8 cellular contexts compared by ENCODE assay signal in the genomic region with DNA sequence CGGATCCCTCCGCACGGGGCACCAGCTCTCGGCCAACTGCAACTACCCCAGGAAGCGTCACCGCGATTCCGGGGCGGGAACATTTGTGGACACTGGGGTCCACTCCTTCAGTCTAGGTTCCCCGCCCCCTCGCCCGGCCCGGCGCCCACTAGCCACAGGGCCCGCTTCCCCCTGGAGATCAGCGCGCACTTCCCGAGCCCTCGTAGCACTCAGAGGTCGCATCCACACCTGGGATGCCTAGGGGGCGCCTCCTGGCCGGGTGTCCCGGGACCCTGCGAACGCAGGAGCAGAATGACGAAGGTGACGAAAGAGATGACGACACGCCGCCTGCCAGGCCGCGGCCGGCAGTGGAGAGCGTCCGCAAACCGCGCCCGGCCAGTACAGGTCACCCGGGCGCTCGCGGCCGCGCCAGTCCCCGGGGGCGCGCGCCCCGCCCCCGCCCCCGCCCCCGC. TPM values are rescaled to one million over a fixed set of nuclear protein-coding genes. Genes with fewer than 3 reads are reported as not detected.
DNase-seq lines count a peak whose midpoint lies in the region; ATAC-seq, FAIRE-seq and TF ChIP-seq lines count a peak whose summit lies in the region.

No MANE protein-coding gene starts in this region.

- FAIRE-seq in H1 (lab: Jason Lieb, UNC), result no peak

- no peak overlapping the region for H3K4ac ChIP-seq in H1 (replicated peaks; ENCODE audit: insufficient read length, low read depth, low read length)

- H4K91ac ChIP-seq in H1 (replicated peaks; ENCODE audit: insufficient read length, low read length), result no peak overlapping the region

- H3K14ac ChIP-seq in H1 (ENCODE audit: insufficient read length), result no peak overlapping the region

- H3K27me3 ChIP-seq in H1 (replicated peaks in 1 of 4; ENCODE audit: control insufficient read depth in 3 of 4, extremely low read depth in 1 of 4, insufficient read depth in 3 of 4, low read length in 3 of 4), result no peaks in the 10 kb centered on the region

- peak overlapping the region in 3 of 4 experiments; percentile 26 to 67 (median 54); a peak in 5 of 7 replicates for H3K9ac ChIP-seq in H1 (replicated peaks in 1 of 4; ENCODE audit: extremely low read depth in 1 of 4, low read depth in 3 of 4, low read length in 3 of 4)

- TF ChIP-seq POLR2A in H1 (IDR thresholded peaks at IDR 0.05; ENCODE audit: control extremely low read depth in 1 of 2, low read depth in 2 of 2, low read length in 2 of 2), result peak in 1 of 2 experiments; percentile 67; a peak in 1 of 3 replicates

- H4K8ac ChIP-seq in H1 (ENCODE audit: extremely low read depth, insufficient read depth, low read length), result peak overlapping the region; percentile 95; the same call in 1 of the 2 replicates

- CTCF ChIA-PET in H1 (lab: Charles Lee; ENCODE audit: partially characterized antibody), result interaction anchor here (0.9 to 1.0 kb wide), 2 partner anchors 277 to 368 kb away, joined by 3 read pairs; no protein-coding TSS in a partner anchor

- TF ChIP-seq EP300 in H1 (IDR thresholded peaks at IDR 0.05; ENCODE audit: borderline replicate concordance in 1 of 2, low read depth in 2 of 2, low read length in 2 of 2), result peak in 1 of 2 experiments; percentile 56; a peak in 1 of 3 replicates

- no peak overlapping the region for H2BK12ac ChIP-seq in H1 (ENCODE audit: low read depth, low read length)

- peak overlapping the region; percentile 63 for H3K18ac ChIP-seq in H1 (ENCODE audit: extremely low read depth, low read length)

- H3K27ac ChIP-seq in H1 (ENCODE audit: low read depth, low read length), result no peak overlapping the region

- H3K56ac ChIP-seq in H1 (replicated peaks; ENCODE audit: insufficient read length, low read depth, low read length), result peak overlapping the region; percentile 16

- peak overlapping the region; percentile 33; the same call in 1 of the 2 replicates for H2BK15ac ChIP-seq in H1 (ENCODE audit: low read length)

- no peak overlapping the region for H2BK120ac ChIP-seq in H1 (replicated peaks; ENCODE audit: low read depth, low read length)

- no peak overlapping the region for H3K23ac ChIP-seq in H1 (ENCODE audit: insufficient read length)

- H3K79me1 ChIP-seq in H1 (ENCODE audit: low read depth, low read length), result 0 out of 2 replicates have a peak, but pooled peaks cover 2% of the 10 kb centered on the region

- H3K9me3 ChIP-seq in H1 (ENCODE audit: insufficient read depth in 2 of 2, low read depth in 1 of 2, low read length in 1 of 2), result no peaks in the 10 kb centered on the region

- H3K23me2 ChIP-seq in H1 (ENCODE audit: low read depth, low read length), result peaks cover 8% of the 10 kb centered on the region

- peaks cover 0 to 17% of the 10 kb centered on the region in 2 experiments; a peak in 2 of 4 replicates for H3K79me2 ChIP-seq in H1 (ENCODE audit: control insufficient read depth in 1 of 2, insufficient read depth in 2 of 2, low read length in 2 of 2)

- TF ChIP-seq CTCF in AG10803 (conservative IDR thresholded peaks at IDR 0.05; ENCODE audit: low read length) (no peak; the same call in 1 of the 2 replicates), H1 (IDR thresholded peaks at IDR 0.05; ENCODE audit: control extremely low read depth in 1 of 3, insufficient read depth in 1 of 3, low read depth in 1 of 3, low read length in 3 of 3) (peak; percentile 20 to 29 (median 23); a peak in 3 of 4 replicates)

- WGBS in H1 (ENCODE audit: extremely low coverage in 1 of 2, insufficient coverage in 1 of 2, insufficient read length in 1 of 2, insufficient replicate concordance in 2 of 2, low coverage in 1 of 2, low lambda C conversion rate in 2 of 2, missing lambda C conversion rate in 1 of 2), 2 experiments, result 3% methylated on average over 20 of the region's 52 CpGs; no CpG with 5 or more reads in 1 of the 2 experiments

- peak; percentile 90 for DNase-seq in AG10803 (ENCODE audit: low read depth)
- DNase-seq in NCI-H526 (lab: John Stamatoyannopoulos, UW), result peak; percentile 78 to 92
- DNase-seq in activated CD8-positive, alpha-beta memory T cell treated with anti-CD3 and anti-CD28 coated beads for 48 hours (ENCODE audit: low read depth in 2 of 3, low spot score in 2 of 3), result peak; percentile 38 to 49 (median 45)
- peak; percentile 61 to 87 for DNase-seq in H1 (ENCODE audit: low read depth in 1 of 2, low spot score in 2 of 2)
- peak; percentile 95 for DNase-seq in mesenteric fat pad (ENCODE audit: low spot score)
- DNase-seq in stimulated activated CD8-positive, alpha-beta memory T cell treated with anti-CD3 and anti-CD28 coated beads, Interleukin-15, amount 100 ng/mL, for 1 hour (ENCODE audit: low read depth), result peak; percentile 42

- H4K5ac ChIP-seq in H1 (ENCODE audit: insufficient read length, low read depth, low read length), result peak overlapping the region; percentile 9

- H2BK20ac ChIP-seq in H1 (ENCODE audit: low read length), result no peak overlapping the region

- peak overlapping the region; percentile 31 for H2BK5ac ChIP-seq in H1 (ENCODE audit: low read depth, low read length)

- TF ChIP-seq RAD21 in H1 (IDR thresholded peaks at IDR 0.05 in 1 of 2, conservative IDR thresholded peaks at IDR 0.05 in 1 of 2; ENCODE audit: low read depth in 2 of 2, low read length in 2 of 2), result peak; percentile 37 to 48

- POLR2A ChIA-PET in H1 (lab: Charles Lee; ENCODE audit: partially characterized antibody), result interaction anchor here (0.5 to 1.5 kb wide), 3 partner anchors 17 to 270 kb away, joined by 3 to 4 read pairs (median 3); no protein-coding TSS in a partner anchor

- no peaks in the 10 kb centered on the region for H4K20me1 ChIP-seq in H1 (replicated peaks in 1 of 2; ENCODE audit: control insufficient read depth in 1 of 2, insufficient read depth in 2 of 2, low read length in 2 of 2)

- peak overlapping the region; percentile 36; the same call in 1 of the 2 replicates for H2AFZ ChIP-seq in H1 (ENCODE audit: low read length)

- peaks cover 5 to 20% (median 16%) of the 10 kb centered on the region in 4 experiments; a peak in 5 of 7 replicates for H3K4me1 ChIP-seq in H1 (replicated peaks in 1 of 4; ENCODE audit: control insufficient read depth in 3 of 4, insufficient read depth in 4 of 4, low read length in 3 of 4)

- ATAC-seq in GM18861 (IDR thresholded peaks at IDR 0.05; ENCODE audit: unreplicated experiment) (peak; percentile 64), HG03097 (IDR thresholded peaks at IDR 0.05; ENCODE audit: low FRiP score, unreplicated experiment) (peak; percentile 72)

- no peak overlapping the region for H2AK5ac ChIP-seq in H1 (ENCODE audit: low read depth, low read length)

- no peaks in the 10 kb centered on the region for H3K36me3 ChIP-seq in H1 (ENCODE audit: control insufficient read depth in 2 of 4, insufficient read depth in 4 of 4, low read length in 3 of 4)

- H3K4me3 ChIP-seq in AG10803 (ENCODE audit: low read length), result peak overlapping the region; percentile 78
- peak overlapping the region; percentile 65 to 87 (median 78) for H3K4me3 ChIP-seq in H1 (ENCODE audit: extremely low read depth in 1 of 4, insufficient read depth in 2 of 4, low read depth in 3 of 4, low read length in 4 of 4)

- H3K4me2 ChIP-seq in H1 (ENCODE audit: insufficient read depth in 1 of 2, low read depth in 2 of 2, low read length in 2 of 2), result peak overlapping the region; percentile 76 to 83

TF ChIP-seq in H1, 55 proteins besides CTCF, POLR2A, EP300 and RAD21:
- TF ChIP-seq SP2 (IDR thresholded peaks at IDR 0.05; ENCODE audit: low read length) (no peak), PHF8 (conservative IDR thresholded peaks at IDR 0.05; ENCODE audit: low read depth, low read length) (peak; percentile 60), CREB1 (IDR thresholded peaks at IDR 0.05) (peak; percentile 99), TCF12 (IDR thresholded peaks at IDR 0.05; ENCODE audit: low read depth, low read length) (0 out of 2 replicates have a peak, but pooled peaks have one; percentile 57), HDAC2 (IDR thresholded peaks at IDR 0.05; ENCODE audit: borderline replicate concordance in 1 of 2, low read depth in 2 of 2, low read length in 2 of 2) (peak in 1 of 2 experiments; percentile 67; a peak in 2 of 4 replicates), ASH2L (IDR thresholded peaks at IDR 0.05; ENCODE audit: low read length) (peak; percentile 48), TAF7 (optimal IDR thresholded peaks at IDR 0.05; ENCODE audit: borderline replicate concordance, low read depth, low read length) (peak; percentile 53), TBP (IDR thresholded peaks at IDR 0.05; ENCODE audit: low read depth, low read length) (peak; percentile 20; the same call in 1 of the 2 replicates), RXRA (IDR thresholded peaks at IDR 0.05; ENCODE audit: insufficient read depth, low read depth, low read length) (no peak), TEAD4 (IDR thresholded peaks at IDR 0.05; ENCODE audit: low read depth, low read length) (no peak), SRF (IDR thresholded peaks at IDR 0.05; ENCODE audit: low read depth, low read length) (no peak), TAF1 (IDR thresholded peaks at IDR 0.05; ENCODE audit: low read depth, low read length) (peak; percentile 61), RBBP5 (IDR thresholded peaks at IDR 0.05; ENCODE audit: borderline replicate concordance, low read depth, low read length) (peak; percentile 57; the same call in 1 of the 2 replicates), KDM4A (IDR thresholded peaks at IDR 0.05; ENCODE audit: low read depth, low read length, severe bottlenecking) (peak; percentile 92), CEBPB (IDR thresholded peaks at IDR 0.05; ENCODE audit: low read depth, low read length) (peak; percentile 27)
- TF ChIP-seq, protein P1, sequence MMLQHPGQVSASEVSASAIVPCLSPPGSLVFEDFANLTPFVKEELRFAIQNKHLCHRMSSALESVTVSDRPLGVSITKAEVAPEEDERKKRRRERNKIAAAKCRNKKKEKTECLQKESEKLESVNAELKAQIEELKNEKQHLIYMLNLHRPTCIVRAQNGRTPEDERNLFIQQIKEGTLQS (IDR thresholded peaks at IDR 0.05; ENCODE audit: insufficient read depth, low read depth, low read length), result 0 out of 2 replicates have a peak, but pooled peaks have one; percentile 8

RNA-seq across cellular contexts. Expression of gene AIG1, which starts 0.3 kb away (rescaled TPM):
- total RNA-seq in H1 (2021; fragmentation: NEBNext Ultra II Directional; extraction: Animal tissue kit (Norgen Biotek cat#: 25700)), result 57.5 and 58.4 TPM in 2 replicates
- polyA plus RNA-seq in H1 (2011; rRNA removed), result 48.8 and 56.6 TPM in 2 replicates
- 44.1 TPM for polyA plus RNA-seq in H1 (2011; cell fraction: cytosol; rRNA removed)
- polyA plus RNA-seq in H1 (2011; cell fraction: nucleus; rRNA removed), result 40.9 TPM
- 51.6 to 60.7 TPM (median 57.4 TPM) in 4 replicates for polyA plus RNA-seq in H1 (2012, experiment 1 of 2)
- polyA plus RNA-seq in H1 (2012, experiment 2 of 2), result 63.0 TPM
- 76.5 TPM for polyA plus RNA-seq in H1 (2013, experiment 1 of 2)
- 84.5 TPM for polyA plus RNA-seq in H1 (2013, experiment 2 of 2)
- polyA minus RNA-seq in H1 (2011; rRNA and poly(A)+ RNA removed), result 38.7 and 46.6 TPM in 2 replicates
- polyA minus RNA-seq in H1 (2011; cell fraction: cytosol; rRNA and poly(A)+ RNA removed), result 17.1 TPM
- polyA minus RNA-seq in H1 (2011; cell fraction: nucleus; rRNA and poly(A)+ RNA removed), result 68.3 TPM
- total RNA-seq in mesenteric fat pad, result 46.4 TPM

Comparison
In these comparisons a context has a peak if more than half of its experiments do, and no peak if none do; other contexts are left out.
1. DNase-seq: peak in every context shown above with its lines; median percentile 95 in mesenteric fat pad; 90 in AG10803; 85 in NCI-H526; 74 in H1; 45 in activated CD8-positive, alpha-beta memory T cell treated with anti-CD3 and anti-CD28 coated beads for 48 hours; 42 in stimulated activated CD8-positive, alpha-beta memory T cell treated with anti-CD3 and anti-CD28 coated beads, Interleukin-15, amount 100 ng/mL, for 1 hour.